In genomic region chr10:62961951-62962523, GRCh38 we compare ENCODE assay signal across 22 cellular contexts.
A peak's percentile ranks its signal among the peaks of the same experiment; 100 is the strongest.
DNase-seq lines count a peak whose midpoint lies in the region; ATAC-seq and TF ChIP-seq lines count a peak whose summit lies in the region.
"Had no signal": no experiment of that assay in that cellular context is flagged by ENCODE, and none has a peak within 500 bp of the region (broad histone marks: within the 10 kb centered on the region; RNA-seq: fewer than 3 reads in every experiment).

No MANE protein-coding gene starts in this region.

- H3K4me1 ChIP-seq in heart right ventricle: peaks cover 0 to 5% (median 0%) of the 10 kb centered on the region in 9 donors
- no peaks in the 10 kb centered on the region for H3K4me1 ChIP-seq in right atrium auricular region
- H3K4me1 ChIP-seq in testis: no peaks in the 10 kb centered on the region
- H3K4me1 ChIP-seq in naive thymus-derived CD4-positive, alpha-beta T cell (ENCODE audit: control insufficient read depth in 2 of 2, insufficient read depth in 2 of 2, low read length in 2 of 2): no peaks in the 10 kb centered on the region
- H3K4me1 ChIP-seq: transverse colon had no signal

- 33 to 41% methylated on average over 3 of the region's 3 CpGs for WGBS in heart right ventricle, 2 donors
- 54 to 58% methylated on average over 3 of the region's 3 CpGs for WGBS in testis, 2 donors

- peak in 7 of 8 donors; percentile 85 to 95 (median 90) for ATAC-seq in heart right ventricle
- no peak for ATAC-seq in naive thymus-derived CD4-positive, alpha-beta T cell
- ATAC-seq: stimulated activated naive B cell treated with anti-CD40 and anti-IgM and Interleukin-4, amounts not matched to agents 10 μg/mL and 1 μg/mL and 100 μg/mL, for 72 hours had no signal

- POLR2A ChIA-PET in naive thymus-derived CD4-positive, alpha-beta T cell (lab: Charles Lee): no interaction called here

- H3K36me3 Mint-ChIP-seq in naive thymus-derived CD4-positive, alpha-beta T cell: no peaks in the 10 kb centered on the region
- H3K36me3 Mint-ChIP-seq: mesothelial cell of epicardium; stimulated activated naive B cell treated with anti-CD40 and anti-IgM and Interleukin-4, amounts not matched to agents 10 μg/mL and 1 μg/mL and 100 μg/mL, for 72 hours had no signal

- peaks cover 13 to 48% (median 19%) of the 10 kb centered on the region in 5 donors for H3K27me3 Mint-ChIP-seq in naive thymus-derived CD4-positive, alpha-beta T cell

- CTCF ChIA-PET in naive thymus-derived CD4-positive, alpha-beta T cell (lab: Charles Lee): no interaction called here

- peak in 3 of 9 donors; percentile 20 to 27 (median 22) for TF ChIP-seq CTCF in heart right ventricle (IDR thresholded peaks at IDR 0.05)
- no peak for TF ChIP-seq CTCF in right atrium auricular region (IDR thresholded peaks at IDR 0.05)
- TF ChIP-seq CTCF in brain microvascular endothelial cell (IDR thresholded peaks at IDR 0.05; ENCODE audit: low read depth, low read length, missing control alignments): peak; percentile 13
- TF ChIP-seq CTCF in testis (IDR thresholded peaks at IDR 0.05): no peak

- DNase-seq in heart right ventricle: peak in 1 of 2 donors; percentile 62
- no peak for DNase-seq in right atrium auricular region (ENCODE audit: low spot score)
- DNase-seq in brain microvascular endothelial cell: peak; percentile 43
- peak; percentile 15 for DNase-seq in iris pigment epithelial cell (ENCODE audit: low read depth)
- DNase-seq in testis: no peak
- no peak for DNase-seq in naive thymus-derived CD4-positive, alpha-beta T cell
- no peak for DNase-seq in superior temporal gyrus (ENCODE audit: extremely low spot score)
- DNase-seq in NOMO-1 (lab: John Stamatoyannopoulos, UW; ENCODE audit: unreplicated experiment in 2 of 2): no peak
- DNase-seq: ACHN; caudate nucleus; effector CD8-positive, alpha-beta T cell; HFFc6; hippocampal formation; kidney glomerular epithelial cell; NCI-H1092 treated with DMSO at 0.1 percent for 48 hours; PC-9; stimulated activated naive B cell treated with anti-CD40 and anti-IgM and Interleukin-4, amounts not matched to agents 10 μg/mL and 1 μg/mL and 100 μg/mL, for 72 hours; transverse colon had no signal

- no peak overlapping the region for H3K4me3 Mint-ChIP-seq in naive thymus-derived CD4-positive, alpha-beta T cell
- H3K4me3 Mint-ChIP-seq: HFFc6; mesothelial cell of epicardium; stimulated activated naive B cell treated with anti-CD40 and anti-IgM and Interleukin-4, amounts not matched to agents 10 μg/mL and 1 μg/mL and 100 μg/mL, for 72 hours had no signal

- in situ Hi-C loops in brain microvascular endothelial cell (cut with HindIII; ENCODE audit: low pct_ligation_motif_present, low sequenced_read_pairs): no loop called here

- peaks cover 0 to 5% (median 0%) of the 10 kb centered on the region in 11 donors for H3K9me3 Mint-ChIP-seq in naive thymus-derived CD4-positive, alpha-beta T cell
- H3K9me3 Mint-ChIP-seq: HFFc6, mesothelial cell of epicardium had no signal

- H3K27ac ChIP-seq in heart right ventricle (peak overlapping the region in 5 of 10 donors; percentile 54 to 77 (median 64)), right atrium auricular region (no peak overlapping the region), brain microvascular endothelial cell (no peak overlapping the region), testis (no peak overlapping the region)
- no peak overlapping the region for H3K27ac ChIP-seq in naive thymus-derived CD4-positive, alpha-beta T cell (ENCODE audit: low read depth, low read length)
- H3K27ac ChIP-seq: esophagus muscularis mucosa, KMS-11, neutrophil, PC-9, transverse colon had no signal

- intact Hi-C loops in heart right ventricle (cut with DNase I): no loop called here
- intact Hi-C loops in testis (cut with DNase I; ENCODE audit: low total_unique reads): no loop called here
- intact Hi-C loops in naive thymus-derived CD4-positive, alpha-beta T cell (cut with micrococcal nuclease): no loop called here

- no peaks in the 10 kb centered on the region for H3K4me1 Mint-ChIP-seq in naive thymus-derived CD4-positive, alpha-beta T cell
- H3K4me1 Mint-ChIP-seq: mesothelial cell of epicardium; stimulated activated naive B cell treated with anti-CD40 and anti-IgM and Interleukin-4, amounts not matched to agents 10 μg/mL and 1 μg/mL and 100 μg/mL, for 72 hours had no signal

- no peaks in the 10 kb centered on the region for H3K36me3 ChIP-seq in heart right ventricle
- H3K36me3 ChIP-seq in right atrium auricular region: no peaks in the 10 kb centered on the region
- H3K36me3 ChIP-seq in brain microvascular endothelial cell (replicated peaks): no peaks in the 10 kb centered on the region
- H3K36me3 ChIP-seq in testis (ENCODE audit: low read depth, missing control alignments): no peaks in the 10 kb centered on the region
- H3K36me3 ChIP-seq in naive thymus-derived CD4-positive, alpha-beta T cell (ENCODE audit: control insufficient read depth in 2 of 3, insufficient read depth in 3 of 3, low read length in 3 of 3): no peaks in the 10 kb centered on the region
- H3K36me3 ChIP-seq: esophagus muscularis mucosa, neutrophil, transverse colon had no signal

- H3K27ac Mint-ChIP-seq in naive thymus-derived CD4-positive, alpha-beta T cell: no peak overlapping the region
- H3K27ac Mint-ChIP-seq: HFFc6; mesothelial cell of epicardium; stimulated activated naive B cell treated with anti-CD40 and anti-IgM and Interleukin-4, amounts not matched to agents 10 μg/mL and 1 μg/mL and 100 μg/mL, for 72 hours had no signal

- H3K27me3 ChIP-seq in heart right ventricle (peaks cover 0 to 7% (median 0%) of the 10 kb centered on the region in 7 donors), right atrium auricular region (no peaks in the 10 kb centered on the region), brain microvascular endothelial cell (replicated peaks) (no peaks in the 10 kb centered on the region), testis (no peaks in the 10 kb centered on the region)
- H3K27me3 ChIP-seq in naive thymus-derived CD4-positive, alpha-beta T cell (ENCODE audit: control insufficient read depth in 2 of 2, insufficient read depth in 2 of 2, low read length in 2 of 2): peaks cover 0 to 3% of the 10 kb centered on the region in 2 donors
- H3K27me3 ChIP-seq: esophagus muscularis mucosa, transverse colon had no signal

- H3K9me3 ChIP-seq in heart right ventricle: peaks cover 0 to 8% (median 0%) of the 10 kb centered on the region in 11 donors
- H3K9me3 ChIP-seq in right atrium auricular region: no peaks in the 10 kb centered on the region
- H3K9me3 ChIP-seq in testis: no peaks in the 10 kb centered on the region
- no peaks in the 10 kb centered on the region for H3K9me3 ChIP-seq in naive thymus-derived CD4-positive, alpha-beta T cell (ENCODE audit: control insufficient read depth in 2 of 3, low read length in 3 of 3)
- H3K9me3 ChIP-seq: esophagus muscularis mucosa, neutrophil, transverse colon had no signal

- no peak for TF ChIP-seq POLR2A in testis (IDR thresholded peaks at IDR 0.05)

- H3K4me3 ChIP-seq in heart right ventricle (no peak overlapping the region), right atrium auricular region (no peak overlapping the region), brain microvascular endothelial cell (ENCODE audit: low read depth, low read length) (no peak overlapping the region), testis (no peak overlapping the region)
- H3K4me3 ChIP-seq in naive thymus-derived CD4-positive, alpha-beta T cell (ENCODE audit: low read length): no peak overlapping the region
- H3K4me3 ChIP-seq: esophagus muscularis mucosa, PC-9, transverse colon had no signal

Comparison
In these comparisons a context has a peak if more than half of its experiments do, and no peak if none do; other contexts are left out.
1. DNase-seq: peak in brain microvascular endothelial cell (single experiment) and iris pigment epithelial cell (single experiment); none in right atrium auricular region (single experiment), testis (single experiment), naive thymus-derived CD4-positive, alpha-beta T cell (0 of 9), superior temporal gyrus (single experiment) and NOMO-1 (0 of 2).